In the genomic region with DNA sequence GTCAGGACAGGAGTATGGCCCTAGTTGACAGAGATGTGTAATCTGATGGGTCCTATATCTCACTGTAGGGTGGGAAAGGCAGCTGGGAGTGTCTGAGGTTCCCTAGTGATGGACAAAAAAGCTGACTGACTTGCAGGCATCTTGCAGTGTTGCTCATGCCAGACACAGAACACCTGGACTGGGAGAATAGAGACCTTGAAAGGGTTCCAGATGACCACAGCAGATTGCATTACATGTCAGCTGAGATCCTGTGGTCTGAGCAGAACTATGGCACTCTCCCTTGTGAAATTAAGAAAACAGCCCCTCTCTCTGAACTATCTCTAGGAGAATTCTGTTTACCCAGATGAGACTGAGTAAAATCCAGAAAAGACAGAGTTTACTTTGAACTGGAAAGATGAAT, we compare ENCODE assay signal across 24 cellular contexts.
"Had no signal": no experiment of that assay in that cellular context is flagged by ENCODE, and none has a peak within 500 bp of the region (broad histone marks: within the 10 kb centered on the region; RNA-seq: fewer than 3 reads in every experiment).

No MANE protein-coding gene starts in this region.

- DNase-seq: activated CD4-positive, alpha-beta memory T cell treated with anti-CD3 and anti-CD28 coated beads for 36 hours; activated CD4-positive, alpha-beta T cell treated with anti-CD3 and anti-CD28 coated beads, Interleukin-2, amount 10 ng/mL, durations not matched to agents 7 days and 5 days; activated CD4-positive, CD25-positive, alpha-beta regulatory T cell; activated CD8-positive, alpha-beta memory T cell treated with anti-CD3 and anti-CD28 coated beads for 24 hours; activated effector memory CD4-positive, alpha-beta T cell treated with anti-CD3 and anti-CD28 coated beads, Interleukin-2, amount 50 U/mL, for 16 hours; activated naive CD4-positive, alpha-beta T cell treated with Interleukin-2 at 50 U/mL for 16 hours; activated naive CD8-positive, alpha-beta T cell treated with anti-CD3 and anti-CD28 coated beads, Interleukin-2, amount 50 U/mL, for 24 hours; activated T-cell treated with anti-CD3 and anti-CD28 coated beads, Interleukin-2, amount 50 U/mL, for 4 hours; amygdala; KBM-7; NCI-H1105; NCI-H1436; NCI-H1694 treated with DMSO at 0.1 percent for 48 hours; NCI-H2029 treated with DMSO at 0.1 percent for 48 hours; NCI-H345; NCI-H510A; NCI-H69; PC-3; SIG-M5; T-helper 1 cell had no signal

- H3K4me3 Mint-ChIP-seq: activated CD4-positive, alpha-beta memory T cell treated with anti-CD3 and anti-CD28 coated beads for 36 hours; activated CD4-positive, alpha-beta T cell treated with anti-CD3 and anti-CD28 coated beads, Interleukin-2, amount 10 ng/mL, durations not matched to agents 7 days and 5 days; activated naive CD8-positive, alpha-beta T cell treated with anti-CD3 and anti-CD28 coated beads, Interleukin-2, amount 50 U/mL, for 24 hours; activated T-cell treated with anti-CD3 and anti-CD28 coated beads, Interleukin-2, amount 50 U/mL, for 4 hours; brain; central memory CD8-positive, alpha-beta T cell had no signal

- H3K9me3 Mint-ChIP-seq: activated CD4-positive, alpha-beta memory T cell treated with anti-CD3 and anti-CD28 coated beads for 36 hours; activated CD4-positive, alpha-beta T cell treated with anti-CD3 and anti-CD28 coated beads, Interleukin-2, amount 10 ng/mL, durations not matched to agents 7 days and 5 days; activated naive CD4-positive, alpha-beta T cell treated with anti-CD3 and anti-CD28 coated beads, Interleukin-2, amount 50 U/mL, for 72 hours; activated naive CD8-positive, alpha-beta T cell treated with anti-CD3 and anti-CD28 coated beads, Interleukin-2, amount 50 U/mL, for 24 hours; activated T-cell treated with anti-CD3 and anti-CD28 coated beads, Interleukin-2, amount 50 U/mL, for 4 hours; brain; central memory CD8-positive, alpha-beta T cell had no signal

- H3K4me1 Mint-ChIP-seq: activated CD4-positive, alpha-beta T cell treated with anti-CD3 and anti-CD28 coated beads, Interleukin-2, amount 10 ng/mL, durations not matched to agents 7 days and 5 days; activated naive CD8-positive, alpha-beta T cell treated with anti-CD3 and anti-CD28 coated beads, Interleukin-2, amount 50 U/mL, for 24 hours; brain; central memory CD8-positive, alpha-beta T cell had no signal

- ATAC-seq: activated naive CD4-positive, alpha-beta T cell treated with anti-CD3 and anti-CD28 coated beads, Interleukin-2, amount 50 U/mL, for 72 hours; activated naive CD8-positive, alpha-beta T cell treated with anti-CD3 and anti-CD28 coated beads, Interleukin-2, amount 50 U/mL, for 24 hours; activated T-cell treated with anti-CD3 and anti-CD28 coated beads, Interleukin-2, amount 50 U/mL, for 4 hours; PC-3 had no signal

- H3K4me3 ChIP-seq: SK-N-MC had no signal

- H3K27me3 Mint-ChIP-seq: activated CD4-positive, alpha-beta memory T cell treated with anti-CD3 and anti-CD28 coated beads for 36 hours; activated naive CD8-positive, alpha-beta T cell treated with anti-CD3 and anti-CD28 coated beads, Interleukin-2, amount 50 U/mL, for 24 hours had no signal

- H3K36me3 Mint-ChIP-seq: activated CD4-positive, alpha-beta memory T cell treated with anti-CD3 and anti-CD28 coated beads for 36 hours; activated naive CD4-positive, alpha-beta T cell treated with anti-CD3 and anti-CD28 coated beads, Interleukin-2, amount 50 U/mL, for 72 hours; brain had no signal

- H3K27ac Mint-ChIP-seq: activated CD4-positive, alpha-beta memory T cell treated with anti-CD3 and anti-CD28 coated beads for 36 hours; activated CD4-positive, alpha-beta T cell treated with anti-CD3 and anti-CD28 coated beads, Interleukin-2, amount 10 ng/mL, durations not matched to agents 7 days and 5 days; activated naive CD4-positive, alpha-beta T cell treated with anti-CD3 and anti-CD28 coated beads, Interleukin-2, amount 50 U/mL, for 72 hours; activated naive CD8-positive, alpha-beta T cell treated with anti-CD3 and anti-CD28 coated beads, Interleukin-2, amount 50 U/mL, for 24 hours; brain had no signal
